1 cellular context compared by ENCODE assay signal in the genomic region with DNA sequence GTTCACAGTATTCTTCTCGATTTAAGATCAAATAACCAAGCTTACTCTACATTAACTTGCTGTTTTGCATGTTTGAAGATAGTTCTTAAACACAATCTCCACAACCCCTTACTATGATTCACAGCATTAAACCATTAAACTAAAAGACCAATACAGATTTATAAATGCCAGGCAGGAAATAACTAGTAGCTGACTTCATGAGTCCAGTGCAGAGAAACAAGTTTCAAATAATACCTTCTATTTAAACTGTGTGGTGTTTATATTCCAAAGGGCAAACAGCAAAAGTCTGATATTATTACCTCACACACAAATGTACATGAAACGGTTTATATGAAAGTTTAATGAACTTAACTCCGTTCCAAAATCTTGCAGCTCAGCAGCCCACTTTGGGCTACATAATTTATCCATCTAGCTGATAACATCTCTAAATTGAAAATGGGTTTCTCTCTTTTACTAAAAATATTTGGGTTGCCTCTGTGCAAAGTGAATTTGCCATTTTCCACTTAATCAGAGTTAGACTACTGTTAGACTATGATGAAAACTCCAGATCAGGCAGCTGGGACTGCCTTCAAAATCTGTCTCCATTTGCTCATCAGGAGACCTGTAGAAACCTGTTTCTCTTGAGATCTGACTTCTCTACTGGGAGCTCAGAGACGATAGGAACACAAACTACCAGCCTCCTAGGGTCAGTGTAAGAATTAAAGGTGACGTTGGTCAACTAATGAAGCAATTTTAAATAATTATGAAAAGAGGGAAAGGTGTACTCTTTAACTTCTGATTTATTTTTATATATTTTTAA.
TF ChIP-seq lines count a peak whose summit lies in the region.

No MANE protein-coding gene starts in this region.

TF ChIP-seq in IMR-90, 13 proteins besides CTCF, POLR2A, EP300 and RAD21:
- TF ChIP-seq, protein P1, sequence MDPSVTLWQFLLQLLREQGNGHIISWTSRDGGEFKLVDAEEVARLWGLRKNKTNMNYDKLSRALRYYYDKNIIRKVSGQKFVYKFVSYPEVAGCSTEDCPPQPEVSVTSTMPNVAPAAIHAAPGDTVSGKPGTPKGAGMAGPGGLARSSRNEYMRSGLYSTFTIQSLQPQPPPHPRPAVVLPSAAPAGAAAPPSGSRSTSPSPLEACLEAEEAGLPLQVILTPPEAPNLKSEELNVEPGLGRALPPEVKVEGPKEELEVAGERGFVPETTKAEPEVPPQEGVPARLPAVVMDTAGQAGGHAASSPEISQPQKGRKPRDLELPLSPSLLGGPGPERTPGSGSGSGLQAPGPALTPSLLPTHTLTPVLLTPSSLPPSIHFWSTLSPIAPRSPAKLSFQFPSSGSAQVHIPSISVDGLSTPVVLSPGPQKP (IDR thresholded peaks at IDR 0.05; ENCODE audit: borderline replicate concordance, low read depth, low read length): no peak
- TF ChIP-seq RFX5 (IDR thresholded peaks at IDR 0.05; ENCODE audit: low read depth, low read length) (no peak), NFE2L2 (IDR thresholded peaks at IDR 0.05; ENCODE audit: low read depth, low read length) (no peak), CEBPB (IDR thresholded peaks at IDR 0.05; ENCODE audit: low read depth, low read length) (no peak), SMC3 (IDR thresholded peaks at IDR 0.05; ENCODE audit: low read depth, low read length) (no peak), MAFK (IDR thresholded peaks at IDR 0.05; ENCODE audit: low read depth, low read length) (no peak), MXI1 (IDR thresholded peaks at IDR 0.05; ENCODE audit: borderline replicate concordance, low read depth, low read length) (no peak), BHLHE40 (IDR thresholded peaks at IDR 0.05; ENCODE audit: low read depth, low read length) (no peak), FOS (IDR thresholded peaks at IDR 0.05; ENCODE audit: low read depth, low read length) (no peak), RCOR1 (IDR thresholded peaks at IDR 0.05; ENCODE audit: insufficient replicate concordance, low read length) (no peak), MAZ (IDR thresholded peaks at IDR 0.05; ENCODE audit: borderline replicate concordance, low read depth, low read length) (no peak), CHD1 (IDR thresholded peaks at IDR 0.05; ENCODE audit: low read depth, low read length) (no peak)
- TF ChIP-seq, protein P2, sequence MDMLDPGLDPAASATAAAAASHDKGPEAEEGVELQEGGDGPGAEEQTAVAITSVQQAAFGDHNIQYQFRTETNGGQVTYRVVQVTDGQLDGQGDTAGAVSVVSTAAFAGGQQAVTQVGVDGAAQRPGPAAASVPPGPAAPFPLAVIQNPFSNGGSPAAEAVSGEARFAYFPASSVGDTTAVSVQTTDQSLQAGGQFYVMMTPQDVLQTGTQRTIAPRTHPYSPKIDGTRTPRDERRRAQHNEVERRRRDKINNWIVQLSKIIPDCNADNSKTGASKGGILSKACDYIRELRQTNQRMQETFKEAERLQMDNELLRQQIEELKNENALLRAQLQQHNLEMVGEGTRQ (IDR thresholded peaks at IDR 0.05; ENCODE audit: low read depth, low read length): no peak
